Comparison of ENCODE assay signal across 13 cellular contexts in genomic region chr13:68748038-68748437, GRCh38.
A peak's percentile ranks its signal among the peaks of the same experiment; 100 is the strongest.
DNase-seq lines count a peak whose midpoint lies in the region; ATAC-seq, FAIRE-seq and TF ChIP-seq lines count a peak whose summit lies in the region.
"Had no signal": no experiment of that assay in that cellular context is flagged by ENCODE, and none has a peak within 500 bp of the region (broad histone marks: within the 10 kb centered on the region; RNA-seq: fewer than 3 reads in every experiment).

No MANE protein-coding gene starts in this region.

- peak; percentile 44 for FAIRE-seq in D721Med (lab: Jason Lieb, UNC)

- H3K4me3 ChIP-seq in astrocyte of the cerebellum (ENCODE audit: low read depth, low read length): no peak overlapping the region
- H3K4me3 ChIP-seq: HAP-1, SJCRH30 had no signal

- in situ Hi-C loops in astrocyte of the cerebellum (cut with HindIII; ENCODE audit: low sequenced_read_pairs): no loop called here

- CTCF ChIA-PET in HEK293T (lab: Yijun Ruan, JAX): no interaction called here

- POLR2A ChIA-PET in HEK293T (lab: Yijun Ruan, JAX): no interaction called here

- ATAC-seq in stimulated activated naive CD8-positive, alpha-beta T cell treated with anti-CD3 and anti-CD28 coated beads, Interleukin-15, Interleukin-2, amounts not matched to agents 100 U/mL and 50 U/mL, for 24 hours: no peak
- ATAC-seq in HG03342 (IDR thresholded peaks at IDR 0.05; ENCODE audit: unreplicated experiment): no peak
- ATAC-seq: CD8-positive, alpha-beta T cell had no signal

- no peak for DNase-seq in D721Med (ENCODE audit: insufficient read length, low spot score)
- DNase-seq in HEK293T (ENCODE audit: extremely low spot score): no peak
- peak; percentile 11 for DNase-seq in astrocyte of the cerebellum (ENCODE audit: low read depth)
- peak; percentile 2 for DNase-seq in kidney tubule cell (ENCODE audit: low spot score)
- no peak for DNase-seq in stimulated activated naive CD8-positive, alpha-beta T cell treated with anti-CD3 and anti-CD28 coated beads, Interleukin-15, Interleukin-2, amounts not matched to agents 100 U/mL and 50 U/mL, for 24 hours
- no peak for DNase-seq in NCI-H526 (lab: John Stamatoyannopoulos, UW)
- DNase-seq: CD8-positive, alpha-beta T cell; EL; NCI-H1048; NCI-H1694; SJCRH30 had no signal

- TF ChIP-seq CTCF in D721Med (IDR thresholded peaks at IDR 0.05; ENCODE audit: insufficient read depth, missing control alignments) (no peak), astrocyte of the cerebellum (IDR thresholded peaks at IDR 0.05; ENCODE audit: low read depth, low read length, missing control alignments) (no peak)

TF ChIP-seq in HEK293T, 16 proteins besides CTCF, POLR2A, EP300 and RAD21:
- TF ChIP-seq ARNT (IDR thresholded peaks at IDR 0.05) (no peak), BHLHE40 (IDR thresholded peaks at IDR 0.05; ENCODE audit: borderline replicate concordance) (no peak), ZNF384 (IDR thresholded peaks at IDR 0.05) (0 out of 2 replicates have a peak, but pooled peaks have one; percentile 56)
TF ChIP-seq in HEK293T: peak in this region for 1.

Comparison
In these comparisons a context has a peak if more than half of its experiments do, and no peak if none do; other contexts are left out.
1. DNase-seq: peak in astrocyte of the cerebellum (single experiment) and kidney tubule cell (single experiment); none in D721Med (single experiment), HEK293T (single experiment), stimulated activated naive CD8-positive, alpha-beta T cell treated with anti-CD3 and anti-CD28 coated beads, Interleukin-15, Interleukin-2, amounts not matched to agents 100 U/mL and 50 U/mL, for 24 hours (single experiment) and NCI-H526 (0 of 2).